In genomic region chr11:57513911-57514537, GRCh38 we compare ENCODE assay signal across 8 cellular contexts. TPM values are rescaled to one million over a fixed set of nuclear protein-coding genes. Genes with fewer than 3 reads are reported as not detected.
DNase-seq lines count a peak whose midpoint lies in the region; ATAC-seq and TF ChIP-seq lines count a peak whose summit lies in the region.

No MANE protein-coding gene starts in this region.

- H3K36me3 ChIP-seq in KMS-11 (ENCODE audit: insufficient read depth), result no peaks in the 10 kb centered on the region

- H3K27ac Mint-ChIP-seq in natural killer cell, result peak overlapping the region; percentile 72 to 89

- peak overlapping the region; percentile 99 for H2AFZ ChIP-seq in KMS-11 (ENCODE audit: low read depth)

- H4K20me1 ChIP-seq in KMS-11 (ENCODE audit: insufficient read depth), result no peaks in the 10 kb centered on the region

- DNase-seq in COR-L47 (lab: John Stamatoyannopoulos, UW) (peak; percentile 60), natural killer cell (no peak), ureter (ENCODE audit: low spot score) (peak; percentile 53), NCI-H187 (lab: John Stamatoyannopoulos, UW) (no peak)
- peak; percentile 31 for DNase-seq in activated CD4-positive, alpha-beta T cell treated with anti-CD3 and anti-CD28 coated beads, Interleukin-2, amount 50 U/mL, for 1 hour

- no peaks in the 10 kb centered on the region for H3K27me3 ChIP-seq in KMS-11 (ENCODE audit: insufficient read depth, low read depth)

- ATAC-seq in GM21515 (IDR thresholded peaks at IDR 0.05; ENCODE audit: unreplicated experiment) (peak; percentile 32), esophagus mucosa (peak; percentile 47), natural killer cell (peak; percentile 35 to 43 (median 41))

- intact Hi-C loops in natural killer cell (cut with micrococcal nuclease), result no loop called here

- H3K9me3 Mint-ChIP-seq in natural killer cell, result no peaks in the 10 kb centered on the region

- H3K27ac ChIP-seq in KMS-11, result no peak overlapping the region

- TF ChIP-seq CTCF in KMS-11 (conservative IDR thresholded peaks at IDR 0.05; ENCODE audit: low read depth, low read length) (no peak), natural killer cell (IDR thresholded peaks at IDR 0.05) (no peak)

- no peaks in the 10 kb centered on the region for H3K27me3 Mint-ChIP-seq in natural killer cell (ENCODE audit: low read depth in 2 of 2)

- H3K4me2 ChIP-seq in KMS-11, result peak overlapping the region; percentile 77; the same call in 1 of the 2 replicates

- H3K4me3 ChIP-seq in KMS-11 (IDR thresholded peaks at IDR 0.05; ENCODE audit: insufficient read depth, low read depth, low read length), result no peak overlapping the region

- no peaks in the 10 kb centered on the region for H3K79me2 ChIP-seq in KMS-11 (ENCODE audit: insufficient read depth, low read depth)

- peak overlapping the region; percentile 100 for H3K4me3 Mint-ChIP-seq in natural killer cell

- H3K9ac ChIP-seq in KMS-11, result peak overlapping the region; percentile 67; the same call in 1 of the 2 replicates

- H3K36me3 Mint-ChIP-seq in natural killer cell, result no peaks in the 10 kb centered on the region

- H3K4me1 Mint-ChIP-seq in natural killer cell, result peaks cover 17 to 46% of the 10 kb centered on the region in 2 donors

- peaks cover 14% of the 10 kb centered on the region for H3K4me1 ChIP-seq in KMS-11 (ENCODE audit: low read depth, poor library complexity, severe bottlenecking)

RNA-seq across cellular contexts. Expression of gene SLC43A1, which starts 1.5 kb away (rescaled TPM):
- total RNA-seq in esophagus mucosa (1.00 TPM), natural killer cell (10 to 100 TPM; 11.3 to 20.6 (median 13.9) TPM), ureter (10.4 TPM)

RNA-seq across cellular contexts. Expression of gene TIMM10, which starts 16.5 kb away (rescaled TPM):
- total RNA-seq in esophagus mucosa (43.6 TPM), natural killer cell (10 to 100 TPM; 15.0 to 18.8 (median 17.1) TPM), ureter (50.5 TPM)

RNA-seq across cellular contexts. Expression of gene SMTNL1, which starts 23.4 kb away (rescaled TPM):
- not detected for total RNA-seq in esophagus mucosa
- not detected for total RNA-seq in natural killer cell
- not detected for total RNA-seq in ureter

RNA-seq across cellular contexts. Expression of gene UBE2L6, which starts 53.4 kb away (rescaled TPM):
- total RNA-seq in esophagus mucosa, result 36.9 TPM
- total RNA-seq in natural killer cell, result 100 to 1,000 TPM in 2 of 3 donors, 10 to 100 TPM in 1; 89.1 to 108 (median 103) TPM
- total RNA-seq in ureter, result 83.1 TPM

RNA-seq across cellular contexts. Expression of gene RTN4RL2, which starts 53.7 kb away (rescaled TPM):
- total RNA-seq in esophagus mucosa (0.56 TPM), natural killer cell (under 1 TPM; 0.38 to 0.61 (median 0.48) TPM), ureter (1.5 TPM)

Comparison
In these comparisons a context has a peak if more than half of its experiments do, and no peak if none do; other contexts are left out.
1. DNase-seq: peak in COR-L47 (single experiment), activated CD4-positive, alpha-beta T cell treated with anti-CD3 and anti-CD28 coated beads, Interleukin-2, amount 50 U/mL, for 1 hour (single experiment) and ureter (single experiment); none in natural killer cell (single experiment) and NCI-H187 (0 of 2).
2. Peak in every context shown above with its lines, with median percentiles within 50 percentile points of each other: ATAC-seq.